ENCODE assay signal across 23 cellular contexts in the genomic region with DNA sequence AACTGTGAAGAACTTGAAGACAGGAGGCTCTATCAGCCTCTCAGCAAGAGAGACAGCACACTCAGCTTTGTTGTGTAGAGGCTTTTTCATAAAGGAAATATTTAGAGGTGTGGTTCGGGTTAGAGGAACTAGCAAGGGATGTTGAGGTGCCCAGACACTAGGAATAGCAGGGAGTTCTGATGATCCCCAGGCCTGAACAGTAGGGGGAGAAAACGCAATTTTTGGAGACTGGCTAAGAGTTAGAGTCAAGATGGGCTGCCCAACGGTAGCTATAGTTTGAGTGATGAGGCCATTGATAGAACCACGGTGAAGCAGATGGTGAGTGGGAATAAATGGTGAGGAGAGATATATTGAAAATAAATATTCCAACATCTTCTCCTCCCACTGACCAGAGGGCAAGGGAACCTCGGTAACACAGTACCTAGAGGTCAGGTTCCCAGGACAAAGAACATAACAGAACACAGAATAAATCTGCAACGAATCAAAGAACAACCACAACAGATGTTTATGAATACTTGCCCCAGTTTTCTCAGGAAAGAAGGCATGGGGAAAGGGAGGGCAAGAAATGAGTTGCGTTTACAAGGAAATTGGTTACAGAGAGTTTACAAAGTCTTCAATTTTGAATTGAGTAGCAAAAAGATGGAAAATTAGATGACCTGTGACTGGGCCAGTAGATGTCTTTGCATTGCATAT.
"Had no signal": no experiment of that assay in that cellular context is flagged by ENCODE, and none has a peak within 500 bp of the region (broad histone marks: within the 10 kb centered on the region; RNA-seq: fewer than 3 reads in every experiment).

No MANE protein-coding gene starts in this region.

- H3K27me3 ChIP-seq: colonic mucosa, ovary, thyroid gland had no signal

- H3K36me3 Mint-ChIP-seq: natural killer cell treated with Interleukin-12 subunit alpha and Interleukin-12 subunit beta and Interleukin-15 and Interleukin-18, amount 100 ng/mL, for 72 hours; neural progenitor cell; type B pancreatic cell had no signal

- H3K4me1 Mint-ChIP-seq: neural progenitor cell had no signal

- H3K4me1 ChIP-seq: colonic mucosa, lower lobe of right lung, neural progenitor cell, suprapubic skin, thyroid gland had no signal

- H3K4me3 ChIP-seq: colonic mucosa, heart left ventricle, left ventricle myocardium inferior, lower lobe of right lung, neural progenitor cell, ovary, suprapubic skin, thyroid gland had no signal

- H3K9ac ChIP-seq: neural progenitor cell had no signal

- H3K27ac Mint-ChIP-seq: natural killer cell treated with Interleukin-12 subunit alpha and Interleukin-12 subunit beta and Interleukin-15 and Interleukin-18, amount 100 ng/mL, for 72 hours; neural progenitor cell; type B pancreatic cell had no signal

- H3K9me3 ChIP-seq: colonic mucosa, heart left ventricle, left ventricle myocardium inferior, lower lobe of right lung, ovary, suprapubic skin, thyroid gland had no signal

- H2AFZ ChIP-seq: neural progenitor cell had no signal

- H3K9me3 Mint-ChIP-seq: natural killer cell treated with Interleukin-12 subunit alpha and Interleukin-12 subunit beta and Interleukin-15 and Interleukin-18, amount 100 ng/mL, for 72 hours; neural progenitor cell; type B pancreatic cell had no signal

- DNase-seq: colonic mucosa; dermis blood vessel endothelial cell; foreskin melanocyte; heart left ventricle; hypothalamus; islet precursor cell; left cardiac atrium; left ventricle myocardium inferior; lower lobe of right lung; mesenchymal stem cell; midbrain; nucleus accumbens; ovary; right cardiac atrium; small intestine; stimulated activated CD4-positive, alpha-beta T cell treated with anti-CD3 and anti-CD28 coated beads, Interleukin-12 subunit alpha, Interleukin-12 subunit beta, amount 100 ng/mL, for 4 hours; stimulated activated CD4-positive, alpha-beta T cell treated with anti-CD3 and anti-CD28 coated beads, Interleukin-2, amount 100 ng/mL, for 48 hours; stimulated activated naive CD4-positive, alpha-beta T cell treated with Interleukin-2 at 50 U/mL for 16 hours; thyroid gland had no signal

- H3K27ac ChIP-seq: colonic mucosa, heart left ventricle, left ventricle myocardium inferior, lower lobe of right lung, neural progenitor cell, ovary, suprapubic skin, thyroid gland had no signal

- H3K36me3 ChIP-seq: colonic mucosa, heart left ventricle, left ventricle myocardium inferior, lower lobe of right lung, neural progenitor cell, ovary, suprapubic skin, thyroid gland had no signal

- H3K4me2 ChIP-seq: neural progenitor cell had no signal

- H3K4me3 Mint-ChIP-seq: natural killer cell treated with Interleukin-12 subunit alpha and Interleukin-12 subunit beta and Interleukin-15 and Interleukin-18, amount 100 ng/mL, for 72 hours; neural progenitor cell; type B pancreatic cell had no signal
